In the genomic region with DNA sequence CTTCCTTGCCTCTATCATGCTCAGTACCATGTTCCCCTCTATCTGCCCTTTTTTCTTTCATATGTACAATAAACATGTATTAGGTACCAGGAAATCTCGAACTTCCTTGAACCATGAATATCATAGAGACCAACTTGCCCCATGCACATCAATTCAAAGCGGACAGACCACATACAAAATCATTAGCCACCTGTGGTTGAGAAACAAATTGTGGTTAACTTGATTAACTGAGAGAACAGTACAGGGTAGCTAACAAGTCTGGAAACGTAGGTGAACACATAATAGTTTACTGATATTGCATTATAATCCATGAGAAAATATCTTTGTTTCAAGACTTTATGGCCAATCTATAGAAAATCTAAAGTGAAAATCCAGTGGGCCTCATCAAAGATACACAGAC, we compare ENCODE assay signal across 21 cellular contexts. TPM values are rescaled to one million over a fixed set of nuclear protein-coding genes. Genes with fewer than 3 reads are reported as not detected.
DNase-seq lines count a peak whose midpoint lies in the region; ATAC-seq and TF ChIP-seq lines count a peak whose summit lies in the region.
"Had no signal": no experiment of that assay in that cellular context is flagged by ENCODE, and none has a peak within 500 bp of the region (broad histone marks: within the 10 kb centered on the region; RNA-seq: fewer than 3 reads in every experiment).

No MANE protein-coding gene starts in this region.

- WGBS in mammary epithelial cell (ENCODE audit: low coverage, missing lambda C conversion rate): 77% methylated on average over 3 of the region's 3 CpGs

- peaks cover 54% of the 10 kb centered on the region for H3K4me1 ChIP-seq in CD4-positive, CD25-positive, alpha-beta regulatory T cell (ENCODE audit: control insufficient read depth, insufficient read depth, low read length, poor library complexity, severe bottlenecking)
- H3K4me1 ChIP-seq in mammary epithelial cell (ENCODE audit: insufficient read depth, low read length): no peaks in the 10 kb centered on the region

- H3K4me2 ChIP-seq in mammary epithelial cell (ENCODE audit: insufficient read depth, low read depth, low read length): no peak overlapping the region

- H3K36me3 Mint-ChIP-seq in CD4-positive, CD25-positive, alpha-beta regulatory T cell: peaks cover 44% of the 10 kb centered on the region

- H3K27ac Mint-ChIP-seq in CD4-positive, CD25-positive, alpha-beta regulatory T cell: no peak overlapping the region
- H3K27ac Mint-ChIP-seq: activated naive CD4-positive, alpha-beta T cell treated with anti-CD3 and anti-CD28 coated beads, Interleukin-2, amount 50 U/mL, for 24 hours; T-cell had no signal

- H3K27me3 ChIP-seq in CD4-positive, CD25-positive, alpha-beta regulatory T cell (ENCODE audit: control insufficient read depth, insufficient read depth, low read length): no peaks in the 10 kb centered on the region
- H3K27me3 ChIP-seq in mammary epithelial cell (ENCODE audit: insufficient read depth, low read length): no peaks in the 10 kb centered on the region
- H3K27me3 ChIP-seq: upper lobe of left lung had no signal

- H3K27ac ChIP-seq in CD4-positive, CD25-positive, alpha-beta regulatory T cell (ENCODE audit: insufficient read depth, low read length, poor library complexity, severe bottlenecking): no peak overlapping the region
- H3K27ac ChIP-seq in mammary epithelial cell (ENCODE audit: insufficient read depth, low read depth, low read length): no peak overlapping the region
- H3K27ac ChIP-seq: upper lobe of left lung, VCaP had no signal

- no peak overlapping the region for H3K9ac ChIP-seq in mammary epithelial cell (ENCODE audit: insufficient read depth, low read length)

- H3K9me3 Mint-ChIP-seq in CD4-positive, CD25-positive, alpha-beta regulatory T cell: no peaks in the 10 kb centered on the region
- H3K9me3 Mint-ChIP-seq: activated naive CD4-positive, alpha-beta T cell treated with anti-CD3 and anti-CD28 coated beads, Interleukin-2, amount 50 U/mL, for 24 hours; T-cell had no signal

- H3K27me3 Mint-ChIP-seq in CD4-positive, CD25-positive, alpha-beta regulatory T cell: no peaks in the 10 kb centered on the region
- H3K27me3 Mint-ChIP-seq: activated naive CD4-positive, alpha-beta T cell treated with anti-CD3 and anti-CD28 coated beads, Interleukin-2, amount 50 U/mL, for 24 hours; T-cell had no signal

- CTCF ChIA-PET in mammary epithelial cell (lab: Charles Lee; ENCODE audit: low non-redundant PET): no interaction called here

- H3K36me3 ChIP-seq in CD4-positive, CD25-positive, alpha-beta regulatory T cell (ENCODE audit: control insufficient read depth, insufficient read depth, low read length): peaks cover 42% of the 10 kb centered on the region
- peaks cover 10% of the 10 kb centered on the region for H3K36me3 ChIP-seq in mammary epithelial cell (ENCODE audit: insufficient read depth, low read length)

- H3K9me3 ChIP-seq in CD4-positive, CD25-positive, alpha-beta regulatory T cell (ENCODE audit: control insufficient read depth in 2 of 2, low read length in 2 of 2): no peaks in the 10 kb centered on the region
- no peaks in the 10 kb centered on the region for H3K9me3 ChIP-seq in mammary epithelial cell (replicated peaks; ENCODE audit: insufficient read depth, low read length)
- H3K9me3 ChIP-seq: upper lobe of left lung had no signal

- peak overlapping the region; percentile 16 for H3K4me3 ChIP-seq in CD4-positive, CD25-positive, alpha-beta regulatory T cell (ENCODE audit: low read depth, low read length)
- no peak overlapping the region for H3K4me3 ChIP-seq in mammary epithelial cell (replicated peaks in 1 of 3; ENCODE audit: insufficient read depth in 1 of 3, low read depth in 2 of 3, low read length in 3 of 3)
- H3K4me3 ChIP-seq: upper lobe of left lung had no signal

- H3K4me3 Mint-ChIP-seq in CD4-positive, CD25-positive, alpha-beta regulatory T cell: peak overlapping the region in 3 of 4 donors; percentile 4 to 66 (median 58)
- H3K4me3 Mint-ChIP-seq: activated naive CD4-positive, alpha-beta T cell treated with anti-CD3 and anti-CD28 coated beads, Interleukin-2, amount 50 U/mL, for 24 hours; T-cell had no signal

- peaks cover 88% of the 10 kb centered on the region for H3K79me2 ChIP-seq in mammary epithelial cell (ENCODE audit: insufficient read depth, low read length)

- in situ Hi-C loops in mammary epithelial cell (cut with MboI; ENCODE audit: low sequenced_read_pairs in 2 of 2): no loop called here

- H2AFZ ChIP-seq in mammary epithelial cell (ENCODE audit: low read depth, low read length): no peak overlapping the region

- no peaks in the 10 kb centered on the region for H4K20me1 ChIP-seq in mammary epithelial cell (ENCODE audit: insufficient read depth, low read length)

- H3K4me1 Mint-ChIP-seq in CD4-positive, CD25-positive, alpha-beta regulatory T cell: peaks cover 51 to 77% (median 58%) of the 10 kb centered on the region in 4 donors

- BruUV-seq in mammary epithelial cell (replicated peaks; lab: Mats Ljungman, UMichigan): no TSS peak

- ATAC-seq in CD4-positive, CD25-positive, alpha-beta regulatory T cell (ENCODE audit: low read depth in 2 of 2): no peak
- ATAC-seq in GM18907 (IDR thresholded peaks at IDR 0.05; ENCODE audit: unreplicated experiment) (peak; percentile 66), GM21825 (IDR thresholded peaks at IDR 0.05; ENCODE audit: unreplicated experiment) (peak; percentile 63), HG03432 (IDR thresholded peaks at IDR 0.05; ENCODE audit: unreplicated experiment) (peak; percentile 65)
- ATAC-seq: right cardiac atrium; Right ventricle myocardium inferior; stimulated activated naive CD8-positive, alpha-beta T cell treated with anti-CD3 and anti-CD28 coated beads, Interleukin-15, Interleukin-2, amounts not matched to agents 100 U/mL and 50 U/mL, for 24 hours; T-cell had no signal

- no peak for TF ChIP-seq CTCF in mammary epithelial cell (conservative IDR thresholded peaks at IDR 0.05 in 1 of 2, IDR thresholded peaks at IDR 0.05 in 1 of 2; ENCODE audit: extremely low read depth in 1 of 2, insufficient read depth in 1 of 2, low read depth in 1 of 2, low read length in 2 of 2)

- dilution Hi-C loops in mammary epithelial cell (cut with HindIII; ENCODE audit: low sequenced_read_pairs): no loop called here

- intact Hi-C loops in mammary epithelial cell (cut with micrococcal nuclease): loop anchor here (10.0 kb wide), 2 partner anchors 236 to 454 kb away; no protein-coding TSS in a partner anchor

- no peak for DNase-seq in CD4-positive, CD25-positive, alpha-beta regulatory T cell
- no peak for DNase-seq in NCI-H510A (lab: John Stamatoyannopoulos, UW)
- no peak for DNase-seq in mammary epithelial cell
- no peak for DNase-seq in stimulated activated CD4-positive, alpha-beta T cell treated with anti-CD3 and anti-CD28 coated beads, Interleukin-4, amount 100 ng/mL, for 1 hour
- DNase-seq in hepatic stellate cell (ENCODE audit: low spot score): no peak
- DNase-seq: C1 segment of cervical spinal cord; DMS153; head of caudate nucleus; MV-4-11; NCI-H2029 treated with DMSO at 0.1 percent for 48 hours; right cardiac atrium; stimulated activated CD4-positive, alpha-beta T cell treated with anti-CD3 and anti-CD28 coated beads, Interleukin-15, amount 100 ng/mL, for 24 hours; stimulated activated naive CD8-positive, alpha-beta T cell treated with anti-CD3 and anti-CD28 coated beads, Interleukin-15, Interleukin-2, amounts not matched to agents 100 U/mL and 50 U/mL, for 24 hours; T-cell; upper lobe of left lung had no signal

RNA-seq across cellular contexts. Expression of a gene that starts 8.2 kb away (rescaled TPM):
- total RNA-seq in CD4-positive, CD25-positive, alpha-beta regulatory T cell: 26.1 TPM
- polyA plus RNA-seq in CD4-positive, CD25-positive, alpha-beta regulatory T cell: 10 to 100 TPM; 11.5 to 19.3 (median 13.0) TPM
- 10 to 100 TPM; 34.2 to 43.0 TPM for total RNA-seq in mammary epithelial cell
- 18.9 TPM for polyA plus RNA-seq in mammary epithelial cell
- 9.7 TPM for polyA minus RNA-seq in mammary epithelial cell

RNA-seq across cellular contexts. Expression of a gene that starts 8.5 kb away (rescaled TPM):
- 10.1 TPM for total RNA-seq in CD4-positive, CD25-positive, alpha-beta regulatory T cell
- polyA plus RNA-seq in CD4-positive, CD25-positive, alpha-beta regulatory T cell: 10 to 100 TPM; 11.4 to 20.1 (median 17.0) TPM
- total RNA-seq in mammary epithelial cell: 10 to 100 TPM in 1 of 2 donors, 1 to 10 TPM in 1; 8.0 to 19.9 TPM
- polyA plus RNA-seq in mammary epithelial cell: 10.3 TPM
- polyA minus RNA-seq in mammary epithelial cell: 7.3 TPM

Comparison
In these comparisons a context has a peak if more than half of its experiments do, and no peak if none do; other contexts are left out.
1. ATAC-seq: peak in GM18907 (single experiment), GM21825 (single experiment) and HG03432 (single experiment); none in CD4-positive, CD25-positive, alpha-beta regulatory T cell (0 of 2).